25 cellular contexts compared by ENCODE assay signal in genomic region chr21:45872902-45873301, GRCh38.
"Had no signal": no experiment of that assay in that cellular context is flagged by ENCODE, and none has a peak within 500 bp of the region (broad histone marks: within the 10 kb centered on the region; RNA-seq: fewer than 3 reads in every experiment).

No MANE protein-coding gene starts in this region.

- H3K27ac ChIP-seq: cardiac muscle cell, coronary artery, dorsolateral prefrontal cortex, gastrocnemius medialis, neural progenitor cell, parathyroid adenoma, right atrium auricular region, testis, transverse colon had no signal

- ATAC-seq: activated CD8-positive, alpha-beta T cell treated with anti-CD3 and anti-CD28 coated beads for 36 hours; gastrocnemius medialis; left colon; naive thymus-derived CD4-positive, alpha-beta T cell had no signal

- DNase-seq: activated CD4-positive, alpha-beta T cell treated with anti-CD3 and anti-CD28 coated beads, Interleukin-2, amount 50 U/mL, for 1 hour; activated CD8-positive, alpha-beta T cell treated with anti-CD3 and anti-CD28 coated beads for 36 hours; activated effector memory CD4-positive, alpha-beta T cell treated with Interleukin-2 at 50 U/mL for 16 hours; activated naive CD4-positive, alpha-beta T cell treated with Interleukin-2 at 50 U/mL for 16 hours; activated T-cell treated with anti-CD3 and anti-CD28 coated beads, Interleukin-2, amount 50 U/mL, for 48 hours; anterior cingulate cortex; effector memory CD4-positive, alpha-beta T cell; gastrocnemius medialis; hippocampal formation; left colon; mammary epithelial cell; midbrain; naive thymus-derived CD4-positive, alpha-beta T cell; occipital lobe; stimulated activated CD4-positive, alpha-beta T cell treated with anti-CD3 and anti-CD28 coated beads, Interleukin-2, amount 100 ng/mL, for 48 hours; stimulated activated naive CD4-positive, alpha-beta T cell treated with Interleukin-2 at 50 U/mL for 16 hours; T-helper 9 cell; testis; transverse colon had no signal
